In genomic region chr5:170216262-170216864, GRCh38 we compare ENCODE assay signal across 8 cellular contexts. TPM values are rescaled to one million over a fixed set of nuclear protein-coding genes. Genes with fewer than 3 reads are reported as not detected.
A peak's percentile ranks its signal among the peaks of the same experiment; 100 is the strongest.
DNase-seq lines count a peak whose midpoint lies in the region; ATAC-seq and TF ChIP-seq lines count a peak whose summit lies in the region.

No MANE protein-coding gene starts in this region.

- no peaks in the 10 kb centered on the region for H3K4me1 Mint-ChIP-seq in immature natural killer cell
- H3K4me1 Mint-ChIP-seq in naive thymus-derived CD8-positive, alpha-beta T cell: no peaks in the 10 kb centered on the region
- H3K4me1 Mint-ChIP-seq in stimulated activated naive CD8-positive, alpha-beta T cell treated with anti-CD3 and anti-CD28 coated beads, Interleukin-15, amount 100 ng/mL, for 72 hours: no peaks in the 10 kb centered on the region

- H3K9me3 Mint-ChIP-seq in immature natural killer cell: no peaks in the 10 kb centered on the region
- no peaks in the 10 kb centered on the region for H3K9me3 Mint-ChIP-seq in naive thymus-derived CD8-positive, alpha-beta T cell
- H3K9me3 Mint-ChIP-seq in stimulated activated naive CD8-positive, alpha-beta T cell treated with anti-CD3 and anti-CD28 coated beads, Interleukin-15, amount 100 ng/mL, for 72 hours: no peaks in the 10 kb centered on the region

- no peak for DNase-seq in GM06990 (ENCODE audit: extremely low read depth, insufficient read length)
- peak; percentile 42 for DNase-seq in NCI-H1694 treated with DMSO at 0.1 percent for 48 hours (lab: John Stamatoyannopoulos, UW)
- DNase-seq in iPS-NIHi7 (ENCODE audit: extremely low spot score): peak; percentile 75
- no peak for DNase-seq in immature natural killer cell
- DNase-seq in effector CD4-positive, alpha-beta T cell: no peak
- no peak for DNase-seq in naive thymus-derived CD8-positive, alpha-beta T cell
- DNase-seq in stimulated activated naive CD8-positive, alpha-beta T cell treated with anti-CD3 and anti-CD28 coated beads, Interleukin-15, amount 100 ng/mL, for 72 hours: no peak

- ATAC-seq in naive thymus-derived CD8-positive, alpha-beta T cell: no peak
- no peak for ATAC-seq in stimulated activated naive CD8-positive, alpha-beta T cell treated with anti-CD3 and anti-CD28 coated beads, Interleukin-15, amount 100 ng/mL, for 72 hours

- POLR2A ChIA-PET in naive thymus-derived CD8-positive, alpha-beta T cell (lab: Charles Lee): no interaction called here

- peaks cover 1% of the 10 kb centered on the region; the same call in 1 of the 2 replicates for H3K27me3 ChIP-seq in GM06990 (replicated peaks; ENCODE audit: control insufficient read depth, insufficient read depth, low read length)

- H3K27ac Mint-ChIP-seq in immature natural killer cell: no peak overlapping the region
- no peak overlapping the region for H3K27ac Mint-ChIP-seq in naive thymus-derived CD8-positive, alpha-beta T cell
- no peak overlapping the region for H3K27ac Mint-ChIP-seq in stimulated activated naive CD8-positive, alpha-beta T cell treated with anti-CD3 and anti-CD28 coated beads, Interleukin-15, amount 100 ng/mL, for 72 hours

- TF ChIP-seq CTCF in GM06990 (IDR thresholded peaks at IDR 0.05; ENCODE audit: insufficient read depth, low read length, poor library complexity, severe bottlenecking) (peak; percentile 65), VCaP (conservative IDR thresholded peaks at IDR 0.05) (peak; percentile 98)

- no peaks in the 10 kb centered on the region for H3K36me3 ChIP-seq in GM06990 (ENCODE audit: control insufficient read depth, insufficient read depth, low read length)

- no peak overlapping the region for H3K4me3 ChIP-seq in GM06990 (replicated peaks; ENCODE audit: low read depth, low read length)

- H3K36me3 Mint-ChIP-seq in immature natural killer cell: peaks cover 0 to 4% (median 0%) of the 10 kb centered on the region in 3 donors
- peaks cover 0 to 3% (median 0%) of the 10 kb centered on the region in 3 donors for H3K36me3 Mint-ChIP-seq in naive thymus-derived CD8-positive, alpha-beta T cell

- H3K27me3 Mint-ChIP-seq in immature natural killer cell (ENCODE audit: low read depth in 3 of 3): peaks cover 0 to 7% (median 6%) of the 10 kb centered on the region in 3 donors
- H3K27me3 Mint-ChIP-seq in naive thymus-derived CD8-positive, alpha-beta T cell: peaks cover 0 to 7% (median 3%) of the 10 kb centered on the region in 5 donors
- H3K27me3 Mint-ChIP-seq in stimulated activated naive CD8-positive, alpha-beta T cell treated with anti-CD3 and anti-CD28 coated beads, Interleukin-15, amount 100 ng/mL, for 72 hours: peaks cover 5% of the 10 kb centered on the region

- no peak overlapping the region for H3K4me3 Mint-ChIP-seq in immature natural killer cell
- no peak overlapping the region for H3K4me3 Mint-ChIP-seq in naive thymus-derived CD8-positive, alpha-beta T cell
- H3K4me3 Mint-ChIP-seq in stimulated activated naive CD8-positive, alpha-beta T cell treated with anti-CD3 and anti-CD28 coated beads, Interleukin-15, amount 100 ng/mL, for 72 hours: no peak overlapping the region

- H3K27ac ChIP-seq in VCaP: no peak overlapping the region

RNA-seq across cellular contexts. Expression of gene C5orf58, which starts 16.4 kb away (rescaled TPM):
- 1 to 10 TPM in 1 of 3 donors, under 1 TPM in 1, not detected in 1; 0.23 to 1.9 TPM for polyA plus RNA-seq in immature natural killer cell
- total RNA-seq in naive thymus-derived CD8-positive, alpha-beta T cell: not detected
- polyA plus RNA-seq in naive thymus-derived CD8-positive, alpha-beta T cell: 1 to 10 TPM in 2 of 3 donors, under 1 TPM in 1; 0.76 to 1.8 (median 1.1) TPM

Comparison
In these comparisons a context has a peak if more than half of its experiments do, and no peak if none do; other contexts are left out.
1. DNase-seq: peak in NCI-H1694 treated with DMSO at 0.1 percent for 48 hours (single experiment) and iPS-NIHi7 (single experiment); none in GM06990 (single experiment), immature natural killer cell (0 of 3), effector CD4-positive, alpha-beta T cell (single experiment), naive thymus-derived CD8-positive, alpha-beta T cell (0 of 10) and stimulated activated naive CD8-positive, alpha-beta T cell treated with anti-CD3 and anti-CD28 coated beads, Interleukin-15, amount 100 ng/mL, for 72 hours (0 of 2).